Comparison of ENCODE assay signal across 18 cellular contexts in the genomic region with DNA sequence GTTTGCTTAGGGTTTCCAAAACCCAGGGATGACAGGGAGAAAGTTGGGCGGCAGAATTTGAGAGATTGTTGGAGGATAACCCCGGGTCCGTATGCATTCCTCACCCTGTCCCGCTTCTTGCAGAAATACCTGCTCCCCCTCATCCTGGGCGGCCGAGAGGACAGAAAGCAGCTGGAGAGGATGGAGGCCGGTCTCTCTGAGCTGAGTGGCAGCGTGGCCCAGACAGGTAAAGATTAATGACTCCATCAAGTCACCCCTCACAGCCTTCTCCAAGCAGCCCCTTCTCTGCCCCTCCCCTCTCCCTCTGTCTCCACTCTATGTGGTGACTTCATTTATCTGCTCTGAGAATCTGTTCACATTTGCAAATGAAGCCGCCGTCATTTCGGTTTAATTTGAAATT.
DNase-seq lines count a peak whose midpoint lies in the region; ATAC-seq and TF ChIP-seq lines count a peak whose summit lies in the region.
"Had no signal": no experiment of that assay in that cellular context is flagged by ENCODE, and none has a peak within 500 bp of the region (broad histone marks: within the 10 kb centered on the region; RNA-seq: fewer than 3 reads in every experiment).

No MANE protein-coding gene starts in this region.

- no peaks in the 10 kb centered on the region for H3K79me2 ChIP-seq in H9 (ENCODE audit: insufficient read depth, low read length)

- H3T11ph ChIP-seq in H9 (ENCODE audit: low read length), result no peak overlapping the region

- H3K79me1 ChIP-seq in H9 (ENCODE audit: insufficient read depth, low read depth, low read length, poor library complexity, severe bottlenecking) (no peaks in the 10 kb centered on the region), neuronal stem cell (ENCODE audit: low read depth, low read length) (no peaks in the 10 kb centered on the region)

- H3K9ac ChIP-seq in H9 (ENCODE audit: extremely low read depth, insufficient read length, low read length) (no peak overlapping the region), neuronal stem cell (ENCODE audit: low read depth, low read length, poor library complexity) (no peak overlapping the region)
- H3K9ac ChIP-seq: SK-N-SH had no signal

- DNase-seq in NCI-H2227 (lab: John Stamatoyannopoulos, UW; ENCODE audit: unreplicated experiment), result peak; percentile 10
- no peak for DNase-seq in NCI-H2227 treated with DMSO at 0.1 percent for 48 hours (lab: John Stamatoyannopoulos, UW)
- DNase-seq in H9, result no peak
- DNase-seq in esophagus squamous epithelium (lab: John Stamatoyannopoulos, UW), result no peak
- peak; percentile 28 for DNase-seq in sciatic nerve (ENCODE audit: low spot score)
- DNase-seq in progenitor cell of endocrine pancreas (ENCODE audit: low spot score, unreplicated experiment), result no peak
- DNase-seq in neuronal stem cell (ENCODE audit: low spot score), result no peak
- DNase-seq in left lobe of liver (ENCODE audit: low spot score), result no peak
- DNase-seq: CD4-positive, alpha-beta memory T cell; DMS53; EL; NCI-H1436; NCI-H2029; NCI-H510A treated with DMSO at 0.1 percent for 48 hours; NCI-H774; SHP77 treated with DMSO at 0.1 percent for 48 hours; SK-N-SH had no signal

- H3K36me3 Mint-ChIP-seq in H9 (ENCODE audit: insufficient read depth in 1 of 3, low read depth in 3 of 3) (peaks cover 0 to 16% (median 6%) of the 10 kb centered on the region in 3 experiments; a peak in 4 of 7 replicates), progenitor cell of endocrine pancreas (ENCODE audit: insufficient read depth) (peaks cover 2% of the 10 kb centered on the region)

- H2BK15ac ChIP-seq in H9 (ENCODE audit: low read depth, low read length) (no peak overlapping the region), neuronal stem cell (ENCODE audit: low read length) (no peak overlapping the region)

- H3K4me2 ChIP-seq in H9 (ENCODE audit: insufficient read depth, insufficient read length, low read length) (no peak overlapping the region), neuronal stem cell (ENCODE audit: insufficient read depth, low read length, poor library complexity, severe bottlenecking) (no peak overlapping the region)
- H3K4me2 ChIP-seq: A549, SK-N-SH had no signal

- no peaks in the 10 kb centered on the region for H3K27me3 Mint-ChIP-seq in H9 (ENCODE audit: low read depth)
- no peaks in the 10 kb centered on the region for H3K27me3 Mint-ChIP-seq in progenitor cell of endocrine pancreas
- H3K27me3 Mint-ChIP-seq: CD4-positive, alpha-beta memory T cell had no signal

- H2BK5ac ChIP-seq in H9 (ENCODE audit: insufficient read length, low read length) (no peak overlapping the region), neuronal stem cell (ENCODE audit: low read length) (no peak overlapping the region)

- H3K36me3 ChIP-seq in esophagus squamous epithelium (peaks cover 0 to 71% (median 5%) of the 10 kb centered on the region in 3 donors), neuronal stem cell (replicated peaks in 1 of 2; ENCODE audit: control insufficient read depth in 2 of 2, insufficient read depth in 2 of 2, low read length in 2 of 2) (peaks cover 5 to 18% of the 10 kb centered on the region in 2 donors)

- H3K27ac Mint-ChIP-seq in H9, result peak overlapping the region in 2 of 3 experiments; percentile 23 to 31; a peak in 2 of 7 replicates
- no peak overlapping the region for H3K27ac Mint-ChIP-seq in progenitor cell of endocrine pancreas

- TF ChIP-seq POLR2A in esophagus squamous epithelium (IDR thresholded peaks at IDR 0.05), result no peak

- H3K27ac ChIP-seq in H9 (ENCODE audit: insufficient read length, low read depth, low read length), result no peak overlapping the region
- H3K27ac ChIP-seq in esophagus squamous epithelium, result peak overlapping the region; percentile 28 to 89 (median 72)
- no peak overlapping the region for H3K27ac ChIP-seq in neuronal stem cell (replicated peaks; ENCODE audit: low read length)
- H3K27ac ChIP-seq: A549 had no signal

- H3K27me3 ChIP-seq in H9 (ENCODE audit: insufficient read depth, low read length), result no peaks in the 10 kb centered on the region
- H3K27me3 ChIP-seq in esophagus squamous epithelium, result no peaks in the 10 kb centered on the region
- no peaks in the 10 kb centered on the region for H3K27me3 ChIP-seq in neuronal stem cell (ENCODE audit: control insufficient read depth in 3 of 3, insufficient read depth in 3 of 3, low read depth in 1 of 3, low read length in 3 of 3)

- H4K8ac ChIP-seq in H9 (replicated peaks; ENCODE audit: insufficient read length, low read depth, low read length) (no peak overlapping the region), neuronal stem cell (ENCODE audit: low read depth, low read length) (no peak overlapping the region)

- H4K20me1 ChIP-seq in H9 (ENCODE audit: control insufficient read depth, insufficient read depth, insufficient read length), result no peaks in the 10 kb centered on the region

- no peak overlapping the region for H2BK20ac ChIP-seq in H9 (ENCODE audit: low read depth, low read length, poor library complexity, severe bottlenecking)

- H2AFZ ChIP-seq in H9 (ENCODE audit: low read length), result no peak overlapping the region
- H2AFZ ChIP-seq in neuronal stem cell (ENCODE audit: low read length), result no peak overlapping the region

- H3K4me3 ChIP-seq in esophagus squamous epithelium (peak overlapping the region in 3 of 4 donors; percentile 14 to 29 (median 16)), neuronal stem cell (ENCODE audit: low read length in 2 of 2) (no peak overlapping the region)
- H3K4me3 ChIP-seq: A549 had no signal

- no CpG with 5 or more reads among the region's 11 CpGs for WGBS in H9 (ENCODE audit: extremely low coverage, insufficient read length, low lambda C conversion rate)
- WGBS in esophagus squamous epithelium, 2 donors, result 77 to 93% methylated on average over 10 to 11 of the region's 11 CpGs
- no CpG with 5 or more reads among the region's 11 CpGs for WGBS in neuronal stem cell (ENCODE audit: extremely low coverage in 2 of 2, insufficient read length in 2 of 2, insufficient replicate concordance in 1 of 2), 2 donors

- H3K23ac ChIP-seq in H9 (ENCODE audit: insufficient read length, low read depth, low read length), result no peak overlapping the region
- no peak overlapping the region for H3K23ac ChIP-seq in neuronal stem cell (ENCODE audit: low read depth, low read length, poor library complexity)

- intact Hi-C loops in esophagus squamous epithelium (cut with DNase I) (loop anchor here (10.0 kb wide), 1 partner anchor 88 kb away; no protein-coding TSS in a partner anchor), sciatic nerve (cut with DNase I) (no loop called here)

- no peaks in the 10 kb centered on the region for H3K9me3 ChIP-seq in H9 (ENCODE audit: control insufficient read depth, low read depth, low read length)
- no peaks in the 10 kb centered on the region for H3K9me3 ChIP-seq in esophagus squamous epithelium
- H3K9me3 ChIP-seq in neuronal stem cell (replicated peaks in 1 of 2; ENCODE audit: control insufficient read depth in 2 of 2, insufficient read depth in 1 of 2, low read depth in 1 of 2, low read length in 2 of 2), result no peaks in the 10 kb centered on the region
- H3K9me3 ChIP-seq: A549, SK-N-SH had no signal

- no peak overlapping the region for H3K56ac ChIP-seq in H9 (ENCODE audit: insufficient read length, low read depth, low read length)

- H3K9me3 Mint-ChIP-seq in H9 (no peaks in the 10 kb centered on the region), progenitor cell of endocrine pancreas (ENCODE audit: low read depth) (no peaks in the 10 kb centered on the region)
- H3K9me3 Mint-ChIP-seq: CD4-positive, alpha-beta memory T cell had no signal

- H2BK120ac ChIP-seq in H9 (ENCODE audit: low read depth, low read length, poor library complexity, severe bottlenecking) (no peak overlapping the region), neuronal stem cell (ENCODE audit: low read depth, low read length) (no peak overlapping the region)

- no peak overlapping the region for H3K4ac ChIP-seq in H9 (ENCODE audit: low read depth, low read length)
- no peak overlapping the region for H3K4ac ChIP-seq in neuronal stem cell (ENCODE audit: low read length)

- H3K4me1 ChIP-seq in H9 (ENCODE audit: insufficient read depth, low read length), result no peaks in the 10 kb centered on the region
- H3K4me1 ChIP-seq in esophagus squamous epithelium, result peaks cover 0 to 18% (median 0%) of the 10 kb centered on the region in 3 donors
- peaks cover 0 to 2% of the 10 kb centered on the region in 2 donors for H3K4me1 ChIP-seq in neuronal stem cell (ENCODE audit: control insufficient read depth in 2 of 2, insufficient read depth in 1 of 2, low read depth in 1 of 2, low read length in 2 of 2)
- H3K4me1 ChIP-seq: A549 had no signal

- H4K5ac ChIP-seq in H9 (ENCODE audit: insufficient read length, low read depth, low read length), result no peak overlapping the region

- TF ChIP-seq CTCF in H9 (conservative IDR thresholded peaks at IDR 0.05), result no peak
- no peak for TF ChIP-seq CTCF in esophagus squamous epithelium (IDR thresholded peaks at IDR 0.05)
- no peak for TF ChIP-seq CTCF in progenitor cell of endocrine pancreas (IDR thresholded peaks at IDR 0.05; ENCODE audit: unreplicated experiment)

- no peak overlapping the region for H2AK5ac ChIP-seq in H9 (ENCODE audit: insufficient read length, low read length)
- no peak overlapping the region for H2AK5ac ChIP-seq in neuronal stem cell (ENCODE audit: low read depth, low read length)

- H3K18ac ChIP-seq in H9 (ENCODE audit: insufficient read length, low read depth, low read length) (no peak overlapping the region), neuronal stem cell (ENCODE audit: low read length) (no peak overlapping the region)

- H3K4me1 Mint-ChIP-seq in H9 (0 out of 4 replicates have a peak, but pooled peaks cover 0 to 2% of the 10 kb centered on the region in 2 experiments), progenitor cell of endocrine pancreas (ENCODE audit: low read depth) (peaks cover 4% of the 10 kb centered on the region)
- H3K4me1 Mint-ChIP-seq: CD4-positive, alpha-beta memory T cell had no signal

- no peak for ATAC-seq in sciatic nerve
- ATAC-seq in left lobe of liver, result no peak
- ATAC-seq: A549 had no signal

- H4K91ac ChIP-seq in H9 (ENCODE audit: insufficient read length, low read depth, low read length) (no peak overlapping the region), neuronal stem cell (ENCODE audit: low read depth, low read length, poor library complexity) (no peak overlapping the region)

- H3K14ac ChIP-seq in H9 (ENCODE audit: insufficient read depth, low read length) (no peak overlapping the region), neuronal stem cell (ENCODE audit: low read length) (no peak overlapping the region)

- H2BK12ac ChIP-seq in H9 (ENCODE audit: insufficient read length, low read depth, low read length) (no peak overlapping the region), neuronal stem cell (ENCODE audit: low read length) (no peak overlapping the region)

- no peak overlapping the region for H3K4me3 Mint-ChIP-seq in H9
- H3K4me3 Mint-ChIP-seq in progenitor cell of endocrine pancreas (ENCODE audit: low read depth), result no peak overlapping the region
- H3K4me3 Mint-ChIP-seq: CD4-positive, alpha-beta memory T cell had no signal

- no peaks in the 10 kb centered on the region for H3K23me2 ChIP-seq in H9 (ENCODE audit: insufficient read length, low read depth, low read length, poor library complexity, severe bottlenecking)

Comparison
In these comparisons a context has a peak if more than half of its experiments do, and no peak if none do; other contexts are left out.
1. DNase-seq: peak in NCI-H2227 (single experiment) and sciatic nerve (single experiment); none in NCI-H2227 treated with DMSO at 0.1 percent for 48 hours (single experiment), H9 (single experiment), esophagus squamous epithelium (single experiment), progenitor cell of endocrine pancreas (single experiment), neuronal stem cell (single experiment) and left lobe of liver (single experiment).
2. H3K27ac ChIP-seq: peak in esophagus squamous epithelium (4 of 4); none in H9 (single experiment) and neuronal stem cell (single experiment).
3. H3K4me3 ChIP-seq: peak in esophagus squamous epithelium (3 of 4); none in neuronal stem cell (0 of 2).